ENCODE assay signal across 8 cellular contexts in the genomic region with DNA sequence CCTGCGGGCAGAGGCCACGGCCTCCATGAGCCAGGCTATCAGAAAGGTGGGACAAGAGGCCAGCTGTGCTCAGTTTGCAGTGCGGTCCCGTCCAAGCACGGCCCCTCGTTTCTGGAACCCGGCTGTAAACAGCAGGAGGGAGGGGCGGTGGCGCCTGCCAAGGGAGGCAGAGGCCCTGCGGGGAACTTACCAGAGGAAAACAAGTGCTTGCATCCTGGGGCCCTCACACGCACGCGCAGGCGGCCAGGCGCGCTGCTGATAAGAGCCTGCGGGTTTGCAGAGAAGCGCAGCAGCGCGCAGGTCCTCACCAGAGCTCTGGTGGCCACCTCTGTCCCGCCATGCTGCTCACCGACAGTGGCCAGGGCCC. TPM values are rescaled to one million over a fixed set of nuclear protein-coding genes. Genes with fewer than 3 reads are reported as not detected.
A peak's percentile ranks its signal among the peaks of the same experiment; 100 is the strongest.
DNase-seq lines count a peak whose midpoint lies in the region; ATAC-seq, FAIRE-seq and TF ChIP-seq lines count a peak whose summit lies in the region.

No MANE protein-coding gene starts in this region.

- peak overlapping the region; percentile 4 to 20 for H3K4me3 ChIP-seq in esophagus (ENCODE audit: low read depth in 1 of 2, low read length in 2 of 2)

- H3K36me3 ChIP-seq in esophagus (ENCODE audit: control insufficient read depth in 2 of 2, insufficient read depth in 2 of 2, low read length in 1 of 2), result peaks cover 0 to 11% of the 10 kb centered on the region in 2 donors

- no peak for TF ChIP-seq POLR2A in GM12891 (IDR thresholded peaks at IDR 0.05; ENCODE audit: low read depth, low read length)

- ATAC-seq in sciatic nerve (peak; percentile 72), HG02973 (IDR thresholded peaks at IDR 0.05; ENCODE audit: unreplicated experiment) (no peak), GM19324 (IDR thresholded peaks at IDR 0.05; ENCODE audit: low FRiP score, unreplicated experiment) (no peak)

- no peaks in the 10 kb centered on the region for H3K27me3 ChIP-seq in esophagus (ENCODE audit: control insufficient read depth in 1 of 2, insufficient read depth in 2 of 2, low read length in 2 of 2)

- H3K27ac ChIP-seq in esophagus (ENCODE audit: low read depth in 2 of 2, low read length in 1 of 2), result peak overlapping the region; percentile 53 to 58

- no peaks in the 10 kb centered on the region for H3K9me3 ChIP-seq in esophagus (ENCODE audit: control insufficient read depth in 2 of 2, insufficient read depth in 1 of 2, low read depth in 1 of 2, low read length in 1 of 2)

- peak; percentile 33 for FAIRE-seq in GM12891 (lab: Jason Lieb, UNC)

- no peak for DNase-seq in GM12891 (ENCODE audit: insufficient read length, low spot score)
- DNase-seq in activated CD4-positive, alpha-beta T cell treated with anti-CD3 and anti-CD28 coated beads for 4 hours, result peak; percentile 35 to 36
- DNase-seq in sciatic nerve (ENCODE audit: low spot score), result peak; percentile 89
- no peak for DNase-seq in islet precursor cell
- DNase-seq in NCI-H2171 treated with DMSO at 0.1 percent for 48 hours (lab: John Stamatoyannopoulos, UW), result no peak

- intact Hi-C loops in sciatic nerve (cut with DNase I), result no loop called here

- H3K4me1 ChIP-seq in esophagus (ENCODE audit: control insufficient read depth in 2 of 2, insufficient read depth in 2 of 2, low read length in 1 of 2), result peaks cover 0 to 14% of the 10 kb centered on the region in 2 donors

- WGBS in esophagus, 2 donors, result 41 to 49% methylated on average over 22 of the region's 22 CpGs

TF ChIP-seq in GM12891, 5 proteins besides CTCF, POLR2A, EP300 and RAD21:
- TF ChIP-seq POLR2AphosphoS5 (IDR thresholded peaks at IDR 0.05; ENCODE audit: low read depth, low read length) (no peak), POU2F2 (IDR thresholded peaks at IDR 0.05; ENCODE audit: low read depth, low read length) (no peak)

RNA-seq across cellular contexts. Expression of gene GPR146, which starts 10.7 kb away (rescaled TPM):
- polyA plus RNA-seq in GM12891 (2012; ENCODE audit: low read depth, missing spikeins), result 3.0 TPM
- 1 to 10 TPM; 4.5 to 6.3 TPM for polyA plus RNA-seq in esophagus
- total RNA-seq in sciatic nerve, result 50.5 TPM

RNA-seq across cellular contexts. Expression of gene GPER1, which starts 32.8 kb away (rescaled TPM):
- polyA plus RNA-seq in GM12891 (2012; ENCODE audit: low read depth, missing spikeins), result 6.5 TPM
- 1 to 10 TPM in 1 of 2 donors, under 1 TPM in 1; 0.81 to 1.1 TPM for polyA plus RNA-seq in esophagus
- total RNA-seq in sciatic nerve, result 11.1 TPM

Comparison
In these comparisons a context has a peak if more than half of its experiments do, and no peak if none do; other contexts are left out.
1. DNase-seq: peak in activated CD4-positive, alpha-beta T cell treated with anti-CD3 and anti-CD28 coated beads for 4 hours (2 of 2) and sciatic nerve (single experiment); none in GM12891 (single experiment), islet precursor cell (single experiment) and NCI-H2171 treated with DMSO at 0.1 percent for 48 hours (single experiment).